15 cellular contexts compared by ENCODE assay signal in the genomic region with DNA sequence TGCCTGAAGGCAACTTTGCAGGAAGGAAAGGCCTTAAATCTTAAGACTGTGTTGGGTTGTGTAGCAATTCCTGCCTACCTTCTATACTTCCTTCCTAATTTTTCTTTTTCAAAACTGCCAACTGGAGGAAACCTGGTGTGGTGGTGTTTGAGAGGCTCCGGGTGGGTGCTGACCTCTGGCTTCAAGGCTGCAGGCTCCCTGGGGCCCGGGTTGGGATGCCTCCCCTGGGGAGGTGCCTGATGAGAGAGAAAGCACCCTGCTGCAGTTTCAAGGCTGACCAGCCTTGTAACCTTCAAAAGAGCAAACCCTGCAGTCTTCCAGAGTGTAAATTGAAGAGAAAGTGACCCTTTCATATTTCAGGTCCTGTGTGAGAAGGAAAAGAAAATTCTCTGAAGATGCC.
"Had no signal": no experiment of that assay in that cellular context is flagged by ENCODE, and none has a peak within 500 bp of the region (broad histone marks: within the 10 kb centered on the region; RNA-seq: fewer than 3 reads in every experiment).

No MANE protein-coding gene starts in this region.

- H3K9me3 ChIP-seq: breast epithelium, esophagus muscularis mucosa, upper lobe of right lung had no signal

- H3K4me3 ChIP-seq: breast epithelium, esophagus muscularis mucosa, upper lobe of right lung had no signal

- H3K9me3 Mint-ChIP-seq: activated CD4-positive, alpha-beta memory T cell treated with anti-CD3 and anti-CD28 coated beads for 36 hours; activated naive CD8-positive, alpha-beta T cell treated with anti-CD3 and anti-CD28 coated beads for 36 hours; activated T-cell treated with anti-CD3 and anti-CD28 coated beads, Interleukin-2, amount 50 U/mL, for 4 hours; immature natural killer cell; naive thymus-derived CD8-positive, alpha-beta T cell; stimulated activated naive CD8-positive, alpha-beta T cell treated with anti-CD3 and anti-CD28 coated beads, Interleukin-15, Interleukin-2, amounts not matched to agents 100 ng/mL and 50 ng/mL, for 24 hours; T-helper 2 cell treated with Interferon-gamma antibody and Interleukin-4, amounts not matched to agents 5 μg/mL and 100 μg/mL, for 36 hours had no signal

- H3K36me3 ChIP-seq: breast epithelium, upper lobe of right lung had no signal

- ATAC-seq: activated T-cell treated with anti-CD3 and anti-CD28 coated beads, Interleukin-2, amount 50 U/mL, for 4 hours; naive thymus-derived CD8-positive, alpha-beta T cell; upper lobe of right lung had no signal

- H3K4me3 Mint-ChIP-seq: activated CD4-positive, alpha-beta memory T cell treated with anti-CD3 and anti-CD28 coated beads for 36 hours; activated naive CD8-positive, alpha-beta T cell treated with anti-CD3 and anti-CD28 coated beads for 36 hours; activated T-cell treated with anti-CD3 and anti-CD28 coated beads, Interleukin-2, amount 50 U/mL, for 4 hours; immature natural killer cell; naive thymus-derived CD8-positive, alpha-beta T cell; stimulated activated naive CD8-positive, alpha-beta T cell treated with anti-CD3 and anti-CD28 coated beads, Interleukin-15, Interleukin-2, amounts not matched to agents 100 ng/mL and 50 ng/mL, for 24 hours; T-helper 2 cell treated with Interferon-gamma antibody and Interleukin-4, amounts not matched to agents 5 μg/mL and 100 μg/mL, for 36 hours had no signal

- H3K27ac Mint-ChIP-seq: activated CD4-positive, alpha-beta memory T cell treated with anti-CD3 and anti-CD28 coated beads for 36 hours; activated naive CD8-positive, alpha-beta T cell treated with anti-CD3 and anti-CD28 coated beads for 36 hours; stimulated activated naive CD8-positive, alpha-beta T cell treated with anti-CD3 and anti-CD28 coated beads, Interleukin-15, Interleukin-2, amounts not matched to agents 100 ng/mL and 50 ng/mL, for 24 hours; T-helper 2 cell treated with Interferon-gamma antibody and Interleukin-4, amounts not matched to agents 5 μg/mL and 100 μg/mL, for 36 hours had no signal

- DNase-seq: activated CD4-positive, alpha-beta memory T cell treated with anti-CD3 and anti-CD28 coated beads for 36 hours; activated CD4-positive, alpha-beta T cell treated with anti-CD3 and anti-CD28 coated beads for 1 hour; activated effector memory CD4-positive, alpha-beta T cell treated with anti-CD3 and anti-CD28 coated beads, Interleukin-2, amount 50 U/mL, for 16 hours; activated naive CD8-positive, alpha-beta T cell treated with anti-CD3 and anti-CD28 coated beads for 36 hours; activated T-cell treated with anti-CD3 and anti-CD28 coated beads, Interleukin-2, amount 50 U/mL, for 4 hours; anterior cingulate cortex; glutamatergic neuron; immature natural killer cell; naive thymus-derived CD8-positive, alpha-beta T cell; stimulated activated CD4-positive, alpha-beta T cell treated with anti-CD3 and anti-CD28 coated beads, Interleukin-2, amount 100 ng/mL, for 48 hours; upper lobe of right lung had no signal

- H3K27me3 Mint-ChIP-seq: activated CD4-positive, alpha-beta memory T cell treated with anti-CD3 and anti-CD28 coated beads for 36 hours; activated naive CD8-positive, alpha-beta T cell treated with anti-CD3 and anti-CD28 coated beads for 36 hours; naive thymus-derived CD8-positive, alpha-beta T cell; stimulated activated naive CD8-positive, alpha-beta T cell treated with anti-CD3 and anti-CD28 coated beads, Interleukin-15, Interleukin-2, amounts not matched to agents 100 ng/mL and 50 ng/mL, for 24 hours had no signal

- H3K4me1 ChIP-seq: upper lobe of right lung had no signal

- H3K27me3 ChIP-seq: breast epithelium, esophagus muscularis mucosa, upper lobe of right lung had no signal

- H3K27ac ChIP-seq: breast epithelium, esophagus muscularis mucosa, upper lobe of right lung had no signal
